ENCODE assay signal across 1 cellular context in the genomic region with DNA sequence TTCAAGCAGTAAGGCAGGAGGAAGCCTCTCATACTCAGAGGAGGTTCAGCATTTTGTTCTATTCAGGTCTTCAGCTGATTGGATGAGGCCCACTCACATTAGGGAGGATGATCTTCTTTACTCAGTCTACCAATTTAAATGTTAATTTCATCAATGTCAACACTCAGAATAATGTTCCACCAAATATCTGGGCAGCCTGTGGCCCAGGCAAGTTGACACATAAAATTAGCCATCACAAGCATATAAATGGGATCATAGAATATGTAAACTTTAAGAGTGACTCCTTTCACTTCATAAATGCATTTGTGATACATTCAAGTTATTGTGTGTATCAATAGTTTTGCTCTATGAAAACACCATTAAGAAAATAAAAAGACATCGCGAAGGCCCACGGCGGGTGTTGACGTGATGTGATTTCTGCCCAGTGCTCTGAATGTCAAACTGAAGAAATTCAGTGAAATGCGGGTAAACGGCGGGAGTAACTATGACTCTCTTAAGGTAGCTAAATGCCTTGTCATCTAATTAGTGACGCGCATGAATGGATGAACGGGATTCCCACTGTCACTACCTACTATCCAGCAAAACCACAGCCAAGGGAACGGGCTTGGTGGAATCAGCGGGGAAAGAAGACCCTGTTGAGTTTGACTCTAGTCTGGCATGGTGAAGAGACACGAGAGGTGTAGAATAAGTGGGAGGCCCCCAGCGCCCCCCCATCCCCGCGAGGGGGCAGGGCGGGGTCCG.
TF ChIP-seq lines count a peak whose summit lies in the region.

No MANE protein-coding gene starts in this region.

TF ChIP-seq in K562, 482 proteins besides CTCF, POLR2A, EP300 and RAD21 (continued from another document):
- TF ChIP-seq, protein P1, sequence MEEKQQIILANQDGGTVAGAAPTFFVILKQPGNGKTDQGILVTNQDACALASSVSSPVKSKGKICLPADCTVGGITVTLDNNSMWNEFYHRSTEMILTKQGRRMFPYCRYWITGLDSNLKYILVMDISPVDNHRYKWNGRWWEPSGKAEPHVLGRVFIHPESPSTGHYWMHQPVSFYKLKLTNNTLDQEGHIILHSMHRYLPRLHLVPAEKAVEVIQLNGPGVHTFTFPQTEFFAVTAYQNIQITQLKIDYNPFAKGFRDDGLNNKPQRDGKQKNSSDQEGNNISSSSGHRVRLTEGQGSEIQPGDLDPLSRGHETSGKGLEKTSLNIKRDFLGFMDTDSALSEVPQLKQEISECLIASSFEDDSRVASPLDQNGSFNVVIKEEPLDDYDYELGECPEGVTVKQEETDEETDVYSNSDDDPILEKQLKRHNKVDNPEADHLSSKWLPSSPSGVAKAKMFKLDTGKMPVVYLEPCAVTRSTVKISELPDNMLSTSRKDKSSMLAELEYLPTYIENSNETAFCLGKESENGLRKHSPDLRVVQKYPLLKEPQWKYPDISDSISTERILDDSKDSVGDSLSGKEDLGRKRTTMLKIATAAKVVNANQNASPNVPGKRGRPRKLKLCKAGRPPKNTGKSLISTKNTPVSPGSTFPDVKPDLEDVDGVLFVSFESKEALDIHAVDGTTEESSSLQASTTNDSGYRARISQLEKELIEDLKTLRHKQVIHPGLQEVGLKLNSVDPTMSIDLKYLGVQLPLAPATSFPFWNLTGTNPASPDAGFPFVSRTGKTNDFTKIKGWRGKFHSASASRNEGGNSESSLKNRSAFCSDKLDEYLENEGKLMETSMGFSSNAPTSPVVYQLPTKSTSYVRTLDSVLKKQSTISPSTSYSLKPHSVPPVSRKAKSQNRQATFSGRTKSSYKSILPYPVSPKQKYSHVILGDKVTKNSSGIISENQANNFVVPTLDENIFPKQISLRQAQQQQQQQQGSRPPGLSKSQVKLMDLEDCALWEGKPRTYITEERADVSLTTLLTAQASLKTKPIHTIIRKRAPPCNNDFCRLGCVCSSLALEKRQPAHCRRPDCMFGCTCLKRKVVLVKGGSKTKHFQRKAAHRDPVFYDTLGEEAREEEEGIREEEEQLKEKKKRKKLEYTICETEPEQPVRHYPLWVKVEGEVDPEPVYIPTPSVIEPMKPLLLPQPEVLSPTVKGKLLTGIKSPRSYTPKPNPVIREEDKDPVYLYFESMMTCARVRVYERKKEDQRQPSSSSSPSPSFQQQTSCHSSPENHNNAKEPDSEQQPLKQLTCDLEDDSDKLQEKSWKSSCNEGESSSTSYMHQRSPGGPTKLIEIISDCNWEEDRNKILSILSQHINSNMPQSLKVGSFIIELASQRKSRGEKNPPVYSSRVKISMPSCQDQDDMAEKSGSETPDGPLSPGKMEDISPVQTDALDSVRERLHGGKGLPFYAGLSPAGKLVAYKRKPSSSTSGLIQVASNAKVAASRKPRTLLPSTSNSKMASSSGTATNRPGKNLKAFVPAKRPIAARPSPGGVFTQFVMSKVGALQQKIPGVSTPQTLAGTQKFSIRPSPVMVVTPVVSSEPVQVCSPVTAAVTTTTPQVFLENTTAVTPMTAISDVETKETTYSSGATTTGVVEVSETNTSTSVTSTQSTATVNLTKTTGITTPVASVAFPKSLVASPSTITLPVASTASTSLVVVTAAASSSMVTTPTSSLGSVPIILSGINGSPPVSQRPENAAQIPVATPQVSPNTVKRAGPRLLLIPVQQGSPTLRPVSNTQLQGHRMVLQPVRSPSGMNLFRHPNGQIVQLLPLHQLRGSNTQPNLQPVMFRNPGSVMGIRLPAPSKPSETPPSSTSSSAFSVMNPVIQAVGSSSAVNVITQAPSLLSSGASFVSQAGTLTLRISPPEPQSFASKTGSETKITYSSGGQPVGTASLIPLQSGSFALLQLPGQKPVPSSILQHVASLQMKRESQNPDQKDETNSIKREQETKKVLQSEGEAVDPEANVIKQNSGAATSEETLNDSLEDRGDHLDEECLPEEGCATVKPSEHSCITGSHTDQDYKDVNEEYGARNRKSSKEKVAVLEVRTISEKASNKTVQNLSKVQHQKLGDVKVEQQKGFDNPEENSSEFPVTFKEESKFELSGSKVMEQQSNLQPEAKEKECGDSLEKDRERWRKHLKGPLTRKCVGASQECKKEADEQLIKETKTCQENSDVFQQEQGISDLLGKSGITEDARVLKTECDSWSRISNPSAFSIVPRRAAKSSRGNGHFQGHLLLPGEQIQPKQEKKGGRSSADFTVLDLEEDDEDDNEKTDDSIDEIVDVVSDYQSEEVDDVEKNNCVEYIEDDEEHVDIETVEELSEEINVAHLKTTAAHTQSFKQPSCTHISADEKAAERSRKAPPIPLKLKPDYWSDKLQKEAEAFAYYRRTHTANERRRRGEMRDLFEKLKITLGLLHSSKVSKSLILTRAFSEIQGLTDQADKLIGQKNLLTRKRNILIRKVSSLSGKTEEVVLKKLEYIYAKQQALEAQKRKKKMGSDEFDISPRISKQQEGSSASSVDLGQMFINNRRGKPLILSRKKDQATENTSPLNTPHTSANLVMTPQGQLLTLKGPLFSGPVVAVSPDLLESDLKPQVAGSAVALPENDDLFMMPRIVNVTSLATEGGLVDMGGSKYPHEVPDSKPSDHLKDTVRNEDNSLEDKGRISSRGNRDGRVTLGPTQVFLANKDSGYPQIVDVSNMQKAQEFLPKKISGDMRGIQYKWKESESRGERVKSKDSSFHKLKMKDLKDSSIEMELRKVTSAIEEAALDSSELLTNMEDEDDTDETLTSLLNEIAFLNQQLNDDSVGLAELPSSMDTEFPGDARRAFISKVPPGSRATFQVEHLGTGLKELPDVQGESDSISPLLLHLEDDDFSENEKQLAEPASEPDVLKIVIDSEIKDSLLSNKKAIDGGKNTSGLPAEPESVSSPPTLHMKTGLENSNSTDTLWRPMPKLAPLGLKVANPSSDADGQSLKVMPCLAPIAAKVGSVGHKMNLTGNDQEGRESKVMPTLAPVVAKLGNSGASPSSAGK (IDR thresholded peaks at IDR 0.05), result no peak
